2 cellular contexts compared by ENCODE assay signal in genomic region chr22:37241351-37242142, GRCh38.
TF ChIP-seq lines count a peak whose summit lies in the region.

No MANE protein-coding gene starts in this region.

TF ChIP-seq in liver, 16 proteins besides CTCF, POLR2A, EP300 and RAD21:
- TF ChIP-seq HNF4A (conservative IDR thresholded peaks at IDR 0.05) (no peak), MAX (IDR thresholded peaks at IDR 0.05) (no peak), FOXA1 (IDR thresholded peaks at IDR 0.05) (no peak)

TF ChIP-seq in HepG2, 621 proteins besides CTCF, POLR2A, EP300 and RAD21:
- TF ChIP-seq IKZF5 (CRISPR knock-in tag; IDR thresholded peaks at IDR 0.05) (no peak), SIX4 (CRISPR knock-in tag; IDR thresholded peaks at IDR 0.05) (no peak)
